Comparison of ENCODE assay signal across 32 cellular contexts in the genomic region with DNA sequence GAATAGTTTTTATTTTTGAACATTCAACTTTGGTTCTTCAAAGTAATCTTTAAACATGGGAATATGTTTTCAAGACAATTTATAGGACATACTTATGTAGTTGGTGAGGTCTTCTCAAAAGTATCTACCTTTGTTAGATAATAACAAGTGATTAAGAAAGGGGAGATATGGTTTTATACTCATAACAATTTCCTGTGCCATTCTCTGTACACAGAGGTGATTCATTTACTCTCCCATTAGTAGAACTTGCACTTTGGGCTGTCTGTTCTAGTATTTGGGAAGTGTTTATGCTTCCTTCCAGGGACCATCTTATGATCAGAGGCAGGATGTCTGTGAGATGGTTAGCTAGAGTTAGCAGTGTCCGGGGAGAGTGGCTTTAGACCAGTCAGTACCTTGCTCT.
"Had no signal": no experiment of that assay in that cellular context is flagged by ENCODE, and none has a peak within 500 bp of the region (broad histone marks: within the 10 kb centered on the region; RNA-seq: fewer than 3 reads in every experiment).

No MANE protein-coding gene starts in this region.

- H3K4me1 Mint-ChIP-seq: central memory CD8-positive, alpha-beta T cell; endodermal cell had no signal

- DNase-seq: activated CD4-positive, alpha-beta T cell treated with anti-CD3 and anti-CD28 coated beads for 4 hours; activated CD4-positive, alpha-beta T cell treated with anti-CD3 and anti-CD28 coated beads, Interleukin-2, amount 10 ng/mL, durations not matched to agents 7 days and 5 days; activated CD4-positive, alpha-beta T cell treated with anti-CD3 and anti-CD28 coated beads, Interleukin-2, amount 50 U/mL, for 48 hours; activated CD4-positive, CD25-positive, alpha-beta regulatory T cell; activated CD4-positive, CD25-positive, alpha-beta regulatory T cell treated with anti-CD3 and anti-CD28 coated beads, Interleukin-2, amount 50 U/mL, for 72 hours; activated CD8-positive, alpha-beta memory T cell treated with anti-CD3 and anti-CD28 coated beads for 24 hours; activated CD8-positive, alpha-beta T cell treated with anti-CD3 and anti-CD28 coated beads for 36 hours; activated effector memory CD4-positive, alpha-beta T cell treated with Interleukin-2 at 50 U/mL for 16 hours; activated gamma-delta T cell treated with Interleukin-2 at 50 U/mL for 16 hours; activated naive CD4-positive, alpha-beta T cell treated with anti-CD3 and anti-CD28 coated beads, Interleukin-2, amount 50 U/mL, for 16 hours; activated naive CD4-positive, alpha-beta T cell treated with Interleukin-2 at 50 U/mL for 16 hours; activated T-cell treated with anti-CD3 and anti-CD28 coated beads, Interleukin-2, amount 50 U/mL, for 48 hours; amniotic stem cell; anterior cingulate cortex; brain microvascular endothelial cell; dorsolateral prefrontal cortex; effector memory CD4-positive, alpha-beta T cell; endodermal cell; foreskin fibroblast; head of caudate nucleus; T-helper 1 cell; T-helper 17 cell; T1000 had no signal

- H3K27me3 Mint-ChIP-seq: activated CD4-positive, alpha-beta T cell treated with anti-CD3 and anti-CD28 coated beads, Interleukin-2, amount 10 ng/mL, durations not matched to agents 7 days and 5 days; activated CD8-positive, alpha-beta T cell treated with anti-CD3 and anti-CD28 coated beads for 36 hours; activated naive CD8-positive, alpha-beta T cell; central memory CD8-positive, alpha-beta T cell; dendritic cell treated with granulocyte-macrophage colony-stimulating factor and Interleukin-4, amounts not matched to agents 40 ng/mL and 50 ng/mL, for 4 days; T-helper 17 cell had no signal

- H3K9me3 Mint-ChIP-seq: activated CD4-positive, alpha-beta T cell treated with anti-CD3 and anti-CD28 coated beads, Interleukin-2, amount 10 ng/mL, durations not matched to agents 7 days and 5 days; activated CD8-positive, alpha-beta T cell treated with anti-CD3 and anti-CD28 coated beads for 36 hours; central memory CD8-positive, alpha-beta T cell; dendritic cell treated with granulocyte-macrophage colony-stimulating factor and Interleukin-4, amounts not matched to agents 40 ng/mL and 50 ng/mL, for 4 days; endodermal cell; T-helper 2 cell treated with Interferon-gamma antibody and Interleukin-4, amounts not matched to agents 5 μg/mL and 100 μg/mL, for 36 hours had no signal

- H3K27ac Mint-ChIP-seq: activated CD4-positive, alpha-beta T cell treated with anti-CD3 and anti-CD28 coated beads, Interleukin-2, amount 10 ng/mL, durations not matched to agents 7 days and 5 days; activated CD8-positive, alpha-beta T cell treated with anti-CD3 and anti-CD28 coated beads for 36 hours; activated naive CD8-positive, alpha-beta T cell; dendritic cell treated with granulocyte-macrophage colony-stimulating factor and Interleukin-4, amounts not matched to agents 40 ng/mL and 50 ng/mL, for 4 days; endodermal cell; T-helper 17 cell; T-helper 2 cell treated with Interferon-gamma antibody and Interleukin-4, amounts not matched to agents 5 μg/mL and 100 μg/mL, for 36 hours had no signal

- ATAC-seq: activated CD8-positive, alpha-beta T cell treated with anti-CD3 and anti-CD28 coated beads for 36 hours; esophagus mucosa; T-helper 17 cell had no signal

- H3K4me3 Mint-ChIP-seq: activated CD4-positive, alpha-beta T cell treated with anti-CD3 and anti-CD28 coated beads, Interleukin-2, amount 10 ng/mL, durations not matched to agents 7 days and 5 days; activated CD8-positive, alpha-beta T cell treated with anti-CD3 and anti-CD28 coated beads for 36 hours; activated naive CD8-positive, alpha-beta T cell; central memory CD8-positive, alpha-beta T cell; dendritic cell treated with granulocyte-macrophage colony-stimulating factor and Interleukin-4, amounts not matched to agents 40 ng/mL and 50 ng/mL, for 4 days; endodermal cell; T-helper 17 cell; T-helper 2 cell treated with Interferon-gamma antibody and Interleukin-4, amounts not matched to agents 5 μg/mL and 100 μg/mL, for 36 hours had no signal

- FAIRE-seq: astrocyte, bronchial epithelial cell, frontal cortex had no signal

- H3K27ac ChIP-seq: brain microvascular endothelial cell, coronary artery had no signal
